ENCODE assay signal across 16 cellular contexts in the genomic region with DNA sequence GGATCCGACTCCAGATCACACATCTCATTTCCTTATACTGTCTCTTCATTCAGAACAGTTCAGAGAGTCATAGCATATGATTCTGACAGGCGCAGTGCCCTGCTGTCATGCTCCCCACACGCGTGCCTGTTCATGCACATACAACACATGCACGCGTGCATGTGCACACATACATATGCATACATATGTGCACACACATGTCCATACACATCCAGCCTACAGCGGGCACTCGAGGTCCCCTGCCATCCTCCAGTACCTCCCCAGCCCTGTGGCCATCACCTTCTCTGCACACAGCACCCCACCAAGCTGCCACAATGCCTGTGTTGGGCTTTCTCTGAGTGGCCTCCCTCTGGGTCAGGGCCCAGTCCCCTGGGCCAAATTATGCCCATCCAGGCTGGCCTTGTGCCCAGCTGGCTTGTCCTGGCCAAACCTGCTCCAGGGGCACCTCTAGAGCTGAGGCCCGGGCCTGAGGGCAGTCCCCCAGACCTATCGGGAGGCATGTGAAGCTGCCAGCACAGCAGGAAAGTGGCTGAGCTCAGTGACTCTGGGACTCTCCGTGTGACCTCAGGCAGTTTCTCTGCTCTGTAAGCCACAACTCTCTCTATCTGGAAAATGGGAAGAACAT.
"Had no signal": no experiment of that assay in that cellular context is flagged by ENCODE, and none has a peak within 500 bp of the region (broad histone marks: within the 10 kb centered on the region; RNA-seq: fewer than 3 reads in every experiment).

No MANE protein-coding gene starts in this region.

- H3K36me3 ChIP-seq: gastroesophageal sphincter, ovary, thoracic aorta, upper lobe of right lung had no signal

- H3K4me1 ChIP-seq: gastroesophageal sphincter, upper lobe of right lung had no signal

- H3K9me3 ChIP-seq: ovary, upper lobe of right lung had no signal

- H3K27ac ChIP-seq: gastroesophageal sphincter, ovary, thoracic aorta, upper lobe of right lung had no signal

- H3K36me3 Mint-ChIP-seq: mesothelial cell of epicardium had no signal

- ATAC-seq: activated CD4-positive, CD25-positive, alpha-beta regulatory T cell treated with anti-CD3 and anti-CD28 coated beads, Interleukin-2, amount 50 U/mL, for 24 hours; gastroesophageal sphincter; upper lobe of right lung had no signal

- H3K4me3 Mint-ChIP-seq: activated T-helper 1 cell treated with anti-CD3 and anti-CD28 coated beads, Interleukin-12 subunit alpha, Interleukin-12 subunit beta, Interleukin-2, Interleukin-4 antibody, amounts not matched to agents 30 ng/mL and 10 ng/mL and 1 ng/mL, durations not matched to agents 14 hours and 24 hours and 36 hours had no signal

- H3K27me3 ChIP-seq: ovary had no signal

- H3K27ac Mint-ChIP-seq: activated T-helper 1 cell treated with anti-CD3 and anti-CD28 coated beads, Interleukin-12 subunit alpha, Interleukin-12 subunit beta, Interleukin-2, Interleukin-4 antibody, amounts not matched to agents 30 ng/mL and 10 ng/mL and 1 ng/mL, durations not matched to agents 14 hours and 24 hours and 36 hours; mesothelial cell of epicardium had no signal

- DNase-seq: activated CD4-positive, alpha-beta T cell treated with anti-CD3 and anti-CD28 coated beads, Interleukin-2, amount 50 U/mL, for 1 hour; activated CD8-positive, alpha-beta memory T cell treated with anti-CD3 and anti-CD28 coated beads for 24 hours; activated naive CD4-positive, alpha-beta T cell; anterior cingulate cortex; cerebellar nuclear complex; dermis blood vessel endothelial cell; kidney glomerular epithelial cell; ovary; stimulated activated CD4-positive, alpha-beta T cell treated with anti-CD3 and anti-CD28 coated beads, Interleukin-12 subunit alpha, Interleukin-12 subunit beta, amount 100 ng/mL, for 4 hours; stimulated activated CD4-positive, alpha-beta T cell treated with anti-CD3 and anti-CD28 coated beads, Interleukin-2, amount 100 ng/mL, for 24 hours had no signal

- H3K4me3 ChIP-seq: gastroesophageal sphincter, ovary, thoracic aorta, upper lobe of right lung had no signal
